ENCODE assay signal across 18 cellular contexts in genomic region chr5:134798468-134798867, GRCh38.
"Had no signal": no experiment of that assay in that cellular context is flagged by ENCODE, and none has a peak within 500 bp of the region (broad histone marks: within the 10 kb centered on the region; RNA-seq: fewer than 3 reads in every experiment).

No MANE protein-coding gene starts in this region.

- H3K4me3 ChIP-seq: esophagus muscularis mucosa, ovary, right lobe of liver, smooth muscle cell, suprapubic skin had no signal

- DNase-seq: activated CD4-positive, alpha-beta T cell treated with anti-CD3 and anti-CD28 coated beads for 4 hours; anterior cingulate cortex; brain microvascular endothelial cell; cortex of kidney; effector CD4-positive, alpha-beta T cell; midbrain; ovary; right lobe of liver; stimulated activated CD4-positive, alpha-beta T cell treated with anti-CD3 and anti-CD28 coated beads, Interleukin-4, amount 100 ng/mL, for 4 hours; stimulated activated CD8-positive, alpha-beta memory T cell treated with anti-CD3 and anti-CD28 coated beads, Interleukin-4, amount 100 ng/mL, for 48 hours; trophoblast cell had no signal

- H3K27ac Mint-ChIP-seq: stimulated activated naive CD8-positive, alpha-beta T cell treated with anti-CD3 and anti-CD28 coated beads, Interleukin-15, Interleukin-2, amounts not matched to agents 100 ng/mL and 50 ng/mL, for 24 hours had no signal

- H3K36me3 ChIP-seq: ovary had no signal

- H3K4me1 Mint-ChIP-seq: central memory CD8-positive, alpha-beta T cell had no signal

- H3K4me3 Mint-ChIP-seq: central memory CD8-positive, alpha-beta T cell; stimulated activated naive CD8-positive, alpha-beta T cell treated with anti-CD3 and anti-CD28 coated beads, Interleukin-15, Interleukin-2, amounts not matched to agents 100 ng/mL and 50 ng/mL, for 24 hours had no signal

- H3K4me1 ChIP-seq: esophagus muscularis mucosa, right lobe of liver, suprapubic skin had no signal

- H3K4me2 ChIP-seq: smooth muscle cell had no signal

- H3K27me3 Mint-ChIP-seq: central memory CD8-positive, alpha-beta T cell; stimulated activated naive CD8-positive, alpha-beta T cell treated with anti-CD3 and anti-CD28 coated beads, Interleukin-15, Interleukin-2, amounts not matched to agents 100 ng/mL and 50 ng/mL, for 24 hours had no signal

- H3K27me3 ChIP-seq: brain microvascular endothelial cell, esophagus muscularis mucosa, ovary, right lobe of liver, suprapubic skin had no signal

- ATAC-seq: left lobe of liver, right lobe of liver had no signal

- FAIRE-seq: keratinocyte had no signal

- H3K9me3 Mint-ChIP-seq: central memory CD8-positive, alpha-beta T cell; stimulated activated naive CD8-positive, alpha-beta T cell treated with anti-CD3 and anti-CD28 coated beads, Interleukin-15, Interleukin-2, amounts not matched to agents 100 ng/mL and 50 ng/mL, for 24 hours had no signal

- H3K9me3 ChIP-seq: esophagus muscularis mucosa, ovary, right lobe of liver, suprapubic skin had no signal

- H3K27ac ChIP-seq: brain microvascular endothelial cell, esophagus muscularis mucosa, ovary, right lobe of liver, suprapubic skin had no signal
